ENCODE assay signal across 12 cellular contexts in the genomic region with DNA sequence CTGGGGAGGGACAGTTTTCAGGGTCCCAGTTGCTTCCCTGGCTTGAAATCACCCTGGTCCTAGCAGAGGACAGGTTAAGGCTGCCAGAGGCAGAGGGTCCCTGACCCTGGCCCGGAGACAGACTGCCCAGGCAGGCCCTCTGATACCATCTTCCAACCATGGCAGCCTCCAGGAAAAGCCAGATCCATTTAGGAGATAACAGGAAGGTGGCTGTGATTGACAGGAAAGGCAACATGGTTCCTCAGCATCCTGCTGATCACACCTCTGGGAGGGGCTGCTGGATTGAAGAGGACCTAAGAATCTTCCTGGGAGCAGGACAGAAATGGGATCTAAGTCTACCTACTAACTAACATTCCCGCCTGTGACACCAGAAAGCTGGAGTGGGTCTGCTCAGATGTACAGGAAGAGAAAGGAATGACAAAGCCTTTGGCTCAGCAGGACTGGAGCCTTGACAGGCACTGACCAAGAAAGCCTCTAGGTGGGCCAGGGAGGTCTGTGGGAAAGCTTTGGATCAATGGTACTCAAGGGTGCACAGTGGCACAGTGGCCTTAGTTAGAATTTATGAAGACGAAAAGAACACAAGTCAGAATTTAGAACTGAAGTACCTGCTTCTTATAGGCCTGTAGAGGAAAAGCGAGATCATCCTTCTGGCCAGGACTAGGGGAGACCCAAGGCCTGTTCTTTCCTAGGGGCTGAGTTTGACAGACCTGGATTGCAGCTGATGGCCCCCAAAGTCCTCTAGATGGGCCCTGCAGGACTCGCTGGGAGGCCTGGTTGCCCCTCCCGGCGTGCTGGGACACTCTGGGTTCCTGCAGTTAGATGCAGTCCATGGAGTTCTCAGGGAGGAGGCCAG. TPM values are rescaled to one million over a fixed set of nuclear protein-coding genes. Genes with fewer than 3 reads are reported as not detected.
DNase-seq lines count a peak whose midpoint lies in the region; ATAC-seq and TF ChIP-seq lines count a peak whose summit lies in the region.
"Had no signal": no experiment of that assay in that cellular context is flagged by ENCODE, and none has a peak within 500 bp of the region (broad histone marks: within the 10 kb centered on the region; RNA-seq: fewer than 3 reads in every experiment).

No MANE protein-coding gene starts in this region.

- H3K79me2 ChIP-seq in parathyroid adenoma: peaks cover 19% of the 10 kb centered on the region

- H3K4me3 Mint-ChIP-seq in natural killer cell (no peak overlapping the region), chondrocyte (ENCODE audit: unreplicated experiment) (no peak overlapping the region)
- no peak overlapping the region for H3K4me3 Mint-ChIP-seq in natural killer cell treated with Interleukin-12 subunit alpha and Interleukin-12 subunit beta and Interleukin-15 and Interleukin-18, amount 100 ng/mL, for 72 hours

- H3K27me3 Mint-ChIP-seq in natural killer cell (ENCODE audit: low read depth in 2 of 2) (no peaks in the 10 kb centered on the region), chondrocyte (ENCODE audit: low read depth) (no peaks in the 10 kb centered on the region)
- no peaks in the 10 kb centered on the region for H3K27me3 Mint-ChIP-seq in natural killer cell treated with Interleukin-12 subunit alpha and Interleukin-12 subunit beta and Interleukin-15 and Interleukin-18, amount 100 ng/mL, for 72 hours

- no peaks in the 10 kb centered on the region for H3K36me3 ChIP-seq in esophagus (ENCODE audit: control insufficient read depth in 2 of 2, insufficient read depth in 2 of 2, low read length in 1 of 2)
- H3K36me3 ChIP-seq in parathyroid adenoma (ENCODE audit: control insufficient read depth, insufficient read depth, low read length): no peaks in the 10 kb centered on the region
- H3K36me3 ChIP-seq: BE2C had no signal

- no peak for TF ChIP-seq CTCF in natural killer cell (IDR thresholded peaks at IDR 0.05)
- TF ChIP-seq CTCF in parathyroid adenoma (IDR thresholded peaks at IDR 0.05): no peak
- no peak for TF ChIP-seq CTCF in chondrocyte (IDR thresholded peaks at IDR 0.05)

- H3K4me1 Mint-ChIP-seq in natural killer cell (peaks cover 26 to 27% of the 10 kb centered on the region in 2 donors), chondrocyte (ENCODE audit: low read depth) (peaks cover 27% of the 10 kb centered on the region)
- peaks cover 27 to 31% of the 10 kb centered on the region in 2 donors for H3K4me1 Mint-ChIP-seq in natural killer cell treated with Interleukin-12 subunit alpha and Interleukin-12 subunit beta and Interleukin-15 and Interleukin-18, amount 100 ng/mL, for 72 hours (ENCODE audit: low read depth in 2 of 2)

- H3K27ac Mint-ChIP-seq in natural killer cell: peak overlapping the region; percentile 94 to 97
- H3K27ac Mint-ChIP-seq in natural killer cell treated with Interleukin-12 subunit alpha and Interleukin-12 subunit beta and Interleukin-15 and Interleukin-18, amount 100 ng/mL, for 72 hours: peak overlapping the region in 1 of 2 donors; percentile 97
- H3K27ac Mint-ChIP-seq in chondrocyte (ENCODE audit: unreplicated experiment): no peak overlapping the region
- H3K27ac Mint-ChIP-seq: activated naive CD4-positive, alpha-beta T cell treated with anti-CD3 and anti-CD28 coated beads for 36 hours had no signal

- H3K4me1 ChIP-seq in esophagus (ENCODE audit: control insufficient read depth in 2 of 2, insufficient read depth in 2 of 2, low read length in 1 of 2) (peaks cover 3 to 14% of the 10 kb centered on the region in 2 donors), parathyroid adenoma (peaks cover 35% of the 10 kb centered on the region)

- DNase-seq in natural killer cell (no peak), middle frontal gyrus (ENCODE audit: extremely low spot score, low spot score) (no peak), chondrocyte (ENCODE audit: low spot score) (no peak), DMS153 (lab: John Stamatoyannopoulos, UW) (no peak), HT-29 (ENCODE audit: low spot score) (no peak)
- DNase-seq in natural killer cell treated with Interleukin-12 subunit alpha and Interleukin-12 subunit beta and Interleukin-15 and Interleukin-18, amount 100 ng/mL, for 72 hours (ENCODE audit: low spot score): no peak
- DNase-seq: activated naive CD4-positive, alpha-beta T cell treated with anti-CD3 and anti-CD28 coated beads for 36 hours; BE2C; NCI-H2171 had no signal

- no peak overlapping the region for H3K9ac ChIP-seq in parathyroid adenoma

- H3K9me3 ChIP-seq in esophagus (ENCODE audit: control insufficient read depth in 2 of 2, insufficient read depth in 1 of 2, low read depth in 1 of 2, low read length in 1 of 2) (no peaks in the 10 kb centered on the region), parathyroid adenoma (ENCODE audit: control insufficient read depth, low read length) (no peaks in the 10 kb centered on the region)
- H3K9me3 ChIP-seq: BE2C had no signal

- no peak overlapping the region for H3K4me3 ChIP-seq in esophagus (ENCODE audit: low read depth in 1 of 2, low read length in 2 of 2)
- H3K4me3 ChIP-seq in parathyroid adenoma (ENCODE audit: low read depth, low read length): no peak overlapping the region

- no peaks in the 10 kb centered on the region for H3K27me3 ChIP-seq in esophagus (ENCODE audit: control insufficient read depth in 1 of 2, insufficient read depth in 2 of 2, low read length in 2 of 2)
- no peaks in the 10 kb centered on the region for H3K27me3 ChIP-seq in parathyroid adenoma (ENCODE audit: control insufficient read depth, insufficient read depth, low read length)
- H3K27me3 ChIP-seq: BE2C had no signal

- no peaks in the 10 kb centered on the region for H3K36me3 Mint-ChIP-seq in natural killer cell
- no peaks in the 10 kb centered on the region for H3K36me3 Mint-ChIP-seq in natural killer cell treated with Interleukin-12 subunit alpha and Interleukin-12 subunit beta and Interleukin-15 and Interleukin-18, amount 100 ng/mL, for 72 hours
- H3K36me3 Mint-ChIP-seq in chondrocyte (ENCODE audit: low read depth): no peaks in the 10 kb centered on the region

- H3K27ac ChIP-seq in esophagus (ENCODE audit: low read depth in 2 of 2, low read length in 1 of 2) (peak overlapping the region; percentile 62 to 95), parathyroid adenoma (peak overlapping the region; percentile 100)

- ATAC-seq in natural killer cell: no peak
- no peak for ATAC-seq in natural killer cell treated with Interleukin-12 subunit alpha and Interleukin-12 subunit beta and Interleukin-15 and Interleukin-18, amount 100 ng/mL, for 72 hours

- H2AFZ ChIP-seq in parathyroid adenoma: peak overlapping the region; percentile 82

- 86 to 91% methylated on average over 7 of the region's 7 CpGs for WGBS in esophagus, 2 donors

- intact Hi-C loops in natural killer cell (cut with micrococcal nuclease): loop anchor here (2.0 to 5.0 kb wide), 2 partner anchors 29 to 38 kb away; partner anchors contain the start of gene SAMD1

- peak overlapping the region; percentile 98 for H3K4me2 ChIP-seq in parathyroid adenoma (ENCODE audit: low read length)

- H3K9me3 Mint-ChIP-seq in natural killer cell (no peaks in the 10 kb centered on the region), chondrocyte (ENCODE audit: low read depth) (no peaks in the 10 kb centered on the region)
- no peaks in the 10 kb centered on the region for H3K9me3 Mint-ChIP-seq in natural killer cell treated with Interleukin-12 subunit alpha and Interleukin-12 subunit beta and Interleukin-15 and Interleukin-18, amount 100 ng/mL, for 72 hours
- H3K9me3 Mint-ChIP-seq: activated naive CD4-positive, alpha-beta T cell treated with anti-CD3 and anti-CD28 coated beads for 36 hours had no signal

RNA-seq across cellular contexts. Expression of gene PRKACA, which starts 2.3 kb away (rescaled TPM):
- total RNA-seq in natural killer cell: 10 to 100 TPM; 68.6 to 71.8 (median 69.3) TPM
- 10 to 100 TPM; 61.6 to 80.0 TPM for total RNA-seq in natural killer cell treated with Interleukin-12 subunit alpha and Interleukin-12 subunit beta and Interleukin-15 and Interleukin-18, amount 100 ng/mL, for 72 hours
- polyA plus RNA-seq in esophagus: 10 to 100 TPM; 31.2 to 32.2 TPM
- 81.4 to 103 TPM (median 88.2 TPM) in 3 replicates for total RNA-seq in chondrocyte
- total RNA-seq in HT-29 (2014; rRNA removed; shearing (Covaris generic)): 19.4 and 25.0 TPM in 2 replicates

RNA-seq across cellular contexts. Expression of gene ASF1B, which starts 16.5 kb away (rescaled TPM):
- total RNA-seq in natural killer cell (1 to 10 TPM; 4.5 to 5.5 (median 4.8) TPM), chondrocyte (2.8 to 11.3 TPM (median 3.6 TPM) in 3 replicates)
- total RNA-seq in natural killer cell treated with Interleukin-12 subunit alpha and Interleukin-12 subunit beta and Interleukin-15 and Interleukin-18, amount 100 ng/mL, for 72 hours: 10 to 100 TPM; 48.2 to 89.3 TPM
- 10 to 100 TPM in 1 of 2 donors, 1 to 10 TPM in 1; 9.1 to 14.6 TPM for polyA plus RNA-seq in esophagus
- 95.9 and 102 TPM in 2 replicates for total RNA-seq in HT-29 (2014; rRNA removed; shearing (Covaris generic))

RNA-seq across cellular contexts. Expression of gene SAMD1, which starts 29.3 kb away (rescaled TPM):
- 10 to 100 TPM; 30.8 to 33.0 (median 30.9) TPM for total RNA-seq in natural killer cell
- total RNA-seq in natural killer cell treated with Interleukin-12 subunit alpha and Interleukin-12 subunit beta and Interleukin-15 and Interleukin-18, amount 100 ng/mL, for 72 hours: 10 to 100 TPM; 45.5 to 54.6 TPM
- polyA plus RNA-seq in esophagus: 10 to 100 TPM; 27.6 to 28.4 TPM
- total RNA-seq in chondrocyte: 41.8 to 48.8 TPM (median 42.5 TPM) in 3 replicates
- total RNA-seq in HT-29 (2014; rRNA removed; shearing (Covaris generic)): 71.7 and 89.0 TPM in 2 replicates

RNA-seq across cellular contexts. Expression of gene C19orf67, which starts 34.3 kb away (rescaled TPM):
- total RNA-seq in natural killer cell: under 1 TPM in 2 of 3 donors, not detected in 1; 0.35 to 0.53 TPM
- not detected for total RNA-seq in natural killer cell treated with Interleukin-12 subunit alpha and Interleukin-12 subunit beta and Interleukin-15 and Interleukin-18, amount 100 ng/mL, for 72 hours
- polyA plus RNA-seq in esophagus: not detected
- not detected in 3 replicates for total RNA-seq in chondrocyte
- total RNA-seq in HT-29 (2014; rRNA removed; shearing (Covaris generic)): not detected in 2 replicates
- total RNA-seq: activated naive CD4-positive, alpha-beta T cell treated with anti-CD3 and anti-CD28 coated beads for 36 hours; renal cortical epithelial cell had no signal

RNA-seq across cellular contexts. Expression of gene MISP3, which starts 47.3 kb away (rescaled TPM):
- total RNA-seq in natural killer cell: 1 to 10 TPM; 2.4 to 4.1 (median 2.4) TPM
- under 1 TPM; 0.31 to 0.59 TPM for total RNA-seq in natural killer cell treated with Interleukin-12 subunit alpha and Interleukin-12 subunit beta and Interleukin-15 and Interleukin-18, amount 100 ng/mL, for 72 hours
- 1 to 10 TPM; 3.1 to 7.1 TPM for polyA plus RNA-seq in esophagus
- total RNA-seq in chondrocyte: 1.00 to 3.7 TPM (median 2.0 TPM) in 3 replicates
- total RNA-seq in HT-29 (2014; rRNA removed; shearing (Covaris generic)): 0.37 and 0.74 TPM in 2 replicates
